ENCODE assay signal across 8 cellular contexts in the genomic region with DNA sequence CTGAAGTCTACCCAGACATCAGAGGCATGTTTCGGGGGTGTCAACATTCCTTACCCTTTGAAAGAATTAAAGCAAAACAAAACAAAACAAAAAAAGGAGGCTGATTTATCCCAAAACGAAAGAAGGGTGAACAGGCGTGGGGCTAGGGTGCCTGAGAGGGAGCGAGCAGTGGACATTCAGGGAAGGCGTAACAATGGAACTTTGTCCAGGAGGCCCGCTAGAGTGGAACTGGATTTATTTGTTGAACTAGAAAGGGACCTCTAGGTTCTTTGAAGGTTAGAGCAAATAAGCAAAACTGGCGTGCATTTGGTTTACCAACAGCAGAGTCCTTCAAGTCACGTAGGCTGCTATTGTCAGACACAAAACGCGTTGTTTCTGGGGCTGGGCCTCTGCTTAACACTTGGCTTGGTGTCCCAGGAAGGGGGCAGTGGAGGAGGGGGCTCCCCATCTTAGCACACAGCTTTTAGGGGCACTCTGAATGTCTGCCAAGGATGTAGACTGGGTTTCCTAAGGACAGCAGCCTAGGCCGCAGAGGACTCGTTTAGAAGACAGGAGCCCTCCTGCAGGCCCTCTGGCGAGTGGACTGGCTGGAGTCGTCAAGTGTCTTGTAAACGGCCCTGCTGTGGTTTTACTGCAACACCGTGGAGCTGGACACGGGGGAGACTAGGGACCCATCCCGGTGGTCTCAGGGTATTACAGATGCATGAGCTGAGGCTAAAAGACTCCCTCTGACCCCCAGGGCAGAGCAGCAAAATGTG.
A peak's percentile ranks its signal among the peaks of the same experiment; 100 is the strongest.
DNase-seq lines count a peak whose midpoint lies in the region; ATAC-seq, FAIRE-seq and TF ChIP-seq lines count a peak whose summit lies in the region.

No MANE protein-coding gene starts in this region.

- H3K79me2 ChIP-seq in GM23338 (replicated peaks; ENCODE audit: insufficient read depth) (no peaks in the 10 kb centered on the region), smooth muscle cell (ENCODE audit: low read depth) (no peaks in the 10 kb centered on the region)

- peaks cover 19% of the 10 kb centered on the region for H3K27me3 Mint-ChIP-seq in GM23338 (ENCODE audit: insufficient read depth, low read depth, poor library complexity)
- H3K27me3 Mint-ChIP-seq in activated T-helper 17 cell treated with anti-CD3 and anti-CD28 coated beads, Interleukin-2, amount 50 U/mL, for 72 hours: no peaks in the 10 kb centered on the region

- no peaks in the 10 kb centered on the region for H3K27me3 ChIP-seq in GM23338 (ENCODE audit: insufficient read depth)
- H3K27me3 ChIP-seq in smooth muscle cell (ENCODE audit: low read depth): no peaks in the 10 kb centered on the region

- intact Hi-C loops in left ventricle myocardium superior (cut with micrococcal nuclease): no loop called here

- FAIRE-seq in D721Med (lab: Jason Lieb, UNC): no peak

- peak overlapping the region; percentile 94 for H3K9ac ChIP-seq in smooth muscle cell (ENCODE audit: low read depth)

- ATAC-seq in GM23338 (no peak; the same call in 2 of the 3 replicates), left ventricle myocardium superior (peak; percentile 6), HG03045 (IDR thresholded peaks at IDR 0.05; ENCODE audit: unreplicated experiment) (no peak)
- ATAC-seq in activated T-helper 17 cell treated with anti-CD3 and anti-CD28 coated beads, Interleukin-2, amount 50 U/mL, for 72 hours (replicated peaks): no peak

- peak overlapping the region; percentile 39; the same call in 1 of the 3 replicates for H3K4me3 Mint-ChIP-seq in GM23338
- peak overlapping the region; percentile 87 for H3K4me3 Mint-ChIP-seq in activated T-helper 17 cell treated with anti-CD3 and anti-CD28 coated beads, Interleukin-2, amount 50 U/mL, for 72 hours

- H3K36me3 ChIP-seq in GM23338 (ENCODE audit: insufficient read depth): 0 out of 2 replicates have a peak, but pooled peaks cover 3% of the 10 kb centered on the region
- H3K36me3 ChIP-seq in smooth muscle cell (ENCODE audit: low read depth): no peaks in the 10 kb centered on the region

- DNase-seq in GM23338 (ENCODE audit: low spot score) (peak; percentile 25), left ventricle myocardium superior (peak; percentile 32), smooth muscle cell (lab: John Stamatoyannopoulos, UW; ENCODE audit: unreplicated experiment) (no peak), D721Med (ENCODE audit: insufficient read length, low spot score) (no peak), cerebellar cortex (ENCODE audit: low spot score) (no peak), GDM1 (lab: John Stamatoyannopoulos, UW) (no peak)

- H3K9me3 ChIP-seq in smooth muscle cell (replicated peaks; ENCODE audit: low read depth): no peaks in the 10 kb centered on the region

- peak overlapping the region; percentile 68; the same call in 1 of the 2 replicates for H3K4me3 ChIP-seq in GM23338
- H3K4me3 ChIP-seq in smooth muscle cell: peak overlapping the region; percentile 53

- H3K9me2 ChIP-seq in GM23338 (ENCODE audit: insufficient read depth): no peaks in the 10 kb centered on the region

- TF ChIP-seq CTCF in GM23338 (conservative IDR thresholded peaks at IDR 0.05; ENCODE audit: low read depth in 2 of 2): no peak
- no peak for TF ChIP-seq CTCF in smooth muscle cell (IDR thresholded peaks at IDR 0.05; ENCODE audit: borderline replicate concordance, insufficient read depth, poor library complexity, severe bottlenecking)
- no peak for TF ChIP-seq CTCF in D721Med (IDR thresholded peaks at IDR 0.05; ENCODE audit: insufficient read depth, missing control alignments)

- H3K27ac ChIP-seq in GM23338 (ENCODE audit: low read depth): no peak overlapping the region
- peak overlapping the region; percentile 98 for H3K27ac ChIP-seq in smooth muscle cell (ENCODE audit: low read depth)

- peaks cover 38% of the 10 kb centered on the region for H3K4me1 Mint-ChIP-seq in GM23338
- H3K4me1 Mint-ChIP-seq in activated T-helper 17 cell treated with anti-CD3 and anti-CD28 coated beads, Interleukin-2, amount 50 U/mL, for 72 hours: peaks cover 7% of the 10 kb centered on the region

- peak overlapping the region; percentile 83 for H3K4me2 ChIP-seq in GM23338
- H3K4me2 ChIP-seq in smooth muscle cell: peak overlapping the region; percentile 88

- peak overlapping the region; percentile 94 for H2AFZ ChIP-seq in GM23338
- H2AFZ ChIP-seq in smooth muscle cell (ENCODE audit: low read depth): peak overlapping the region; percentile 4

- H3K36me3 Mint-ChIP-seq in GM23338 (ENCODE audit: low read depth): peaks cover 13% of the 10 kb centered on the region; the same call in 2 of the 3 replicates
- H3K36me3 Mint-ChIP-seq in activated T-helper 17 cell treated with anti-CD3 and anti-CD28 coated beads, Interleukin-2, amount 50 U/mL, for 72 hours (ENCODE audit: low read depth): no peaks in the 10 kb centered on the region

- H3F3A ChIP-seq in GM23338 (replicated peaks; ENCODE audit: low read depth) (0 out of 2 replicates have a peak, but pooled peaks cover 11% of the 10 kb centered on the region), smooth muscle cell (ENCODE audit: low read depth) (peaks cover 6% of the 10 kb centered on the region)

- H3K4me1 ChIP-seq in GM23338 (ENCODE audit: insufficient read depth) (peaks cover 35% of the 10 kb centered on the region), smooth muscle cell (ENCODE audit: low read depth) (peaks cover 32% of the 10 kb centered on the region)

- WGBS in smooth muscle cell (ENCODE audit: low lambda C conversion rate): 37% methylated on average over 18 of the region's 18 CpGs

- H3K27ac Mint-ChIP-seq in GM23338: no peak overlapping the region
- H3K27ac Mint-ChIP-seq in activated T-helper 17 cell treated with anti-CD3 and anti-CD28 coated beads, Interleukin-2, amount 50 U/mL, for 72 hours: no peak overlapping the region

- peaks cover 17% of the 10 kb centered on the region; the same call in 2 of the 3 replicates for H3K9me3 Mint-ChIP-seq in GM23338
- H3K9me3 Mint-ChIP-seq in activated T-helper 17 cell treated with anti-CD3 and anti-CD28 coated beads, Interleukin-2, amount 50 U/mL, for 72 hours: no peaks in the 10 kb centered on the region

- H4K20me1 ChIP-seq in GM23338 (replicated peaks; ENCODE audit: insufficient read depth): no peaks in the 10 kb centered on the region
- no peaks in the 10 kb centered on the region for H4K20me1 ChIP-seq in smooth muscle cell (ENCODE audit: low read depth)

TF ChIP-seq in GM23338, 12 proteins besides CTCF, POLR2A, EP300 and RAD21 (continues in another document):
- TF ChIP-seq ZNF331 (CRISPR knock-in tag; IDR thresholded peaks at IDR 0.05; ENCODE audit: low read depth): no peak
- TF ChIP-seq NANOG (IDR thresholded peaks at IDR 0.05; ENCODE audit: borderline replicate concordance): no peak
- TF ChIP-seq STAT1 (IDR thresholded peaks at IDR 0.05; ENCODE audit: unreplicated experiment): no peak
- no peak for TF ChIP-seq ZNF114 (CRISPR knock-in tag; IDR thresholded peaks at IDR 0.05)
- TF ChIP-seq, protein P1, sequence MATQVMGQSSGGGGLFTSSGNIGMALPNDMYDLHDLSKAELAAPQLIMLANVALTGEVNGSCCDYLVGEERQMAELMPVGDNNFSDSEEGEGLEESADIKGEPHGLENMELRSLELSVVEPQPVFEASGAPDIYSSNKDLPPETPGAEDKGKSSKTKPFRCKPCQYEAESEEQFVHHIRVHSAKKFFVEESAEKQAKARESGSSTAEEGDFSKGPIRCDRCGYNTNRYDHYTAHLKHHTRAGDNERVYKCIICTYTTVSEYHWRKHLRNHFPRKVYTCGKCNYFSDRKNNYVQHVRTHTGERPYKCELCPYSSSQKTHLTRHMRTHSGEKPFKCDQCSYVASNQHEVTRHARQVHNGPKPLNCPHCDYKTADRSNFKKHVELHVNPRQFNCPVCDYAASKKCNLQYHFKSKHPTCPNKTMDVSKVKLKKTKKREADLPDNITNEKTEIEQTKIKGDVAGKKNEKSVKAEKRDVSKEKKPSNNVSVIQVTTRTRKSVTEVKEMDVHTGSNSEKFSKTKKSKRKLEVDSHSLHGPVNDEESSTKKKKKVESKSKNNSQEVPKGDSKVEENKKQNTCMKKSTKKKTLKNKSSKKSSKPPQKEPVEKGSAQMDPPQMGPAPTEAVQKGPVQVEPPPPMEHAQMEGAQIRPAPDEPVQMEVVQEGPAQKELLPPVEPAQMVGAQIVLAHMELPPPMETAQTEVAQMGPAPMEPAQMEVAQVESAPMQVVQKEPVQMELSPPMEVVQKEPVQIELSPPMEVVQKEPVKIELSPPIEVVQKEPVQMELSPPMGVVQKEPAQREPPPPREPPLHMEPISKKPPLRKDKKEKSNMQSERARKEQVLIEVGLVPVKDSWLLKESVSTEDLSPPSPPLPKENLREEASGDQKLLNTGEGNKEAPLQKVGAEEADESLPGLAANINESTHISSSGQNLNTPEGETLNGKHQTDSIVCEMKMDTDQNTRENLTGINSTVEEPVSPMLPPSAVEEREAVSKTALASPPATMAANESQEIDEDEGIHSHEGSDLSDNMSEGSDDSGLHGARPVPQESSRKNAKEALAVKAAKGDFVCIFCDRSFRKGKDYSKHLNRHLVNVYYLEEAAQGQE (IDR thresholded peaks at IDR 0.05; ENCODE audit: unreplicated experiment): no peak

Comparison
In these comparisons a context has a peak if more than half of its experiments do, and no peak if none do; other contexts are left out.
1. DNase-seq: peak in GM23338 (single experiment) and left ventricle myocardium superior (single experiment); none in smooth muscle cell (single experiment), D721Med (single experiment), cerebellar cortex (single experiment) and GDM1 (single experiment).